ENCODE assay signal across 10 cellular contexts in the genomic region with DNA sequence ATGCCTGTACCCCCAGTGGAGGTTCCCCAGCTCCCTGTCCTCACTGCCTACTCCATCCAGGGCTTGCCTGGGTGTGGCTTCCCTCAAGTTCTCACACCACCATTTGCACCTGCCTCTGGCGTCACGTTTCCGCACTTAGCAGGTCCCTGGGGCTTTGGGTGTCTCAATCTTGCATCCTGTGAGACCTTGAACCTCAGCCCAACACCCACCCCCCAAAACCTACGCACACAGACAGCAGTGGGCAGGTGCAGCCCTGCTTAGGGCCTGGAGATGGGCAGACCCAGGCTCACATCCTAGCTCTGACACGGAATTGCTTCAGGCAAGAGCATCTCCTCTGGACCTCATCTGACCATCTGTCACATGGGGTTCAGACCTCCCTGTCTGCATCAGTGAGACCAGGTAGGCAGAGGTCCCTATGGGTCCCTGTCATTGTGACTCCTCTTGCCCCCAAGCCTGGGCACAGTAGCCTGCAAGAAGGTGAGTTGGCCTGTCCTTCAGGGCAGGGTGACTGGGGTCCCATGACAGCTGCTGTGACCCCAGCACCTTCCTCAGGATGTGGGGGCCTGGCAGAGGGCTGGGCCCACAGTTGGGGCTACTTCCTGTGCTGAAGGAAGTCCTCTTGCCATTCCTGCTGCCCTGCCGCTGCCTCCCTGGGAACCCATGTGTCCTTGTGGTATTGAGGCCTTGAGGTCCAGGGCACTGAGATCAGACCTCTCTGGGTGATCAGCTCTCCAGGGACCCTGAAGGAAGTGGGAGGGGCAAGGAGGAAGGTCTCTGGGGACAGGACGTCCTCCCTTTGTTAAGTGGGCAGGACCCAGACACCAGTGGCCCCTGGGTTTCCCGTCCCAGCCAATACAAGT. TPM values are rescaled to one million over a fixed set of nuclear protein-coding genes. Genes with fewer than 3 reads are reported as not detected.
A peak's percentile ranks its signal among the peaks of the same experiment; 100 is the strongest.
DNase-seq lines count a peak whose midpoint lies in the region; ATAC-seq and TF ChIP-seq lines count a peak whose summit lies in the region.
"Had no signal": no experiment of that assay in that cellular context is flagged by ENCODE, and none has a peak within 500 bp of the region (broad histone marks: within the 10 kb centered on the region; RNA-seq: fewer than 3 reads in every experiment).

No MANE protein-coding gene starts in this region.

- peaks cover 63% of the 10 kb centered on the region for H3K4me1 Mint-ChIP-seq in activated T-cell treated with anti-CD3 and anti-CD28 coated beads, Interleukin-2, amount 50 U/mL, for 24 hours (ENCODE audit: low read depth)

- H3K4me1 ChIP-seq in left lung (peaks cover 11 to 62% of the 10 kb centered on the region in 2 donors), thoracic aorta (ENCODE audit: control insufficient read depth in 1 of 2, low read depth in 2 of 2) (peaks cover 23 to 40% of the 10 kb centered on the region in 2 donors), tibial artery (peaks cover 0 to 39% (median 26%) of the 10 kb centered on the region in 4 donors)

- no peaks in the 10 kb centered on the region for H3K27me3 Mint-ChIP-seq in activated T-cell treated with anti-CD3 and anti-CD28 coated beads, Interleukin-2, amount 50 U/mL, for 24 hours

- peaks cover 87% of the 10 kb centered on the region for H3K36me3 Mint-ChIP-seq in activated T-cell treated with anti-CD3 and anti-CD28 coated beads, Interleukin-2, amount 50 U/mL, for 24 hours (ENCODE audit: low read depth)

- H3K9me3 Mint-ChIP-seq in activated T-cell treated with anti-CD3 and anti-CD28 coated beads, Interleukin-2, amount 50 U/mL, for 24 hours: no peaks in the 10 kb centered on the region

- H3K4me3 ChIP-seq in HL-60 (replicated peaks; ENCODE audit: insufficient read depth, low read length): peak overlapping the region; percentile 61
- H3K4me3 ChIP-seq in left lung: peak overlapping the region in 1 of 2 donors; percentile 74
- peak overlapping the region; percentile 56 for H3K4me3 ChIP-seq in thoracic aorta
- peak overlapping the region in 1 of 2 donors; percentile 26 for H3K4me3 ChIP-seq in tibial artery

- intact Hi-C loops in left lung (cut with DNase I): no loop called here
- intact Hi-C loops in tibial artery (cut with DNase I; ENCODE audit: low total_unique reads): no loop called here

- no peak for ATAC-seq in left lung
- ATAC-seq in thoracic aorta (ENCODE audit: insufficient number of reproducible peaks, low FRiP score, low read depth): no peak
- no peak for ATAC-seq in GM21360 (IDR thresholded peaks at IDR 0.05; ENCODE audit: unreplicated experiment)

- H3K4me3 Mint-ChIP-seq in activated T-cell treated with anti-CD3 and anti-CD28 coated beads, Interleukin-2, amount 50 U/mL, for 24 hours: peak overlapping the region; percentile 93

- H3K9me3 ChIP-seq in left lung: no peaks in the 10 kb centered on the region
- no peaks in the 10 kb centered on the region for H3K9me3 ChIP-seq in thoracic aorta
- H3K9me3 ChIP-seq in tibial artery: no peaks in the 10 kb centered on the region

- DNase-seq in NCI-H345 (lab: John Stamatoyannopoulos, UW) (peak; percentile 21), NCI-H345 treated with DMSO at 0.1 percent for 48 hours (lab: John Stamatoyannopoulos, UW; ENCODE audit: unreplicated experiment) (no peak), HL-60 (ENCODE audit: low read depth in 1 of 2, low spot score in 1 of 2) (peak; percentile 85 to 88), left lung (peak in 1 of 2 donors; percentile 84), thoracic aorta (ENCODE audit: low spot score) (no peak), tibial artery (no peak)
- DNase-seq in activated T-cell treated with anti-CD3 and anti-CD28 coated beads, Interleukin-2, amount 50 U/mL, for 24 hours: peak; percentile 62

- H3K27me3 ChIP-seq in HL-60 (ENCODE audit: insufficient read depth, poor library complexity, severe bottlenecking): no peaks in the 10 kb centered on the region
- H3K27me3 ChIP-seq in left lung: no peaks in the 10 kb centered on the region
- H3K27me3 ChIP-seq in thoracic aorta (replicated peaks; ENCODE audit: insufficient read depth): no peaks in the 10 kb centered on the region
- no peaks in the 10 kb centered on the region for H3K27me3 ChIP-seq in tibial artery

- H3K27ac Mint-ChIP-seq in activated T-cell treated with anti-CD3 and anti-CD28 coated beads, Interleukin-2, amount 50 U/mL, for 24 hours: peak overlapping the region; percentile 95

- peaks cover 0 to 56% of the 10 kb centered on the region in 2 donors for H3K36me3 ChIP-seq in left lung
- H3K36me3 ChIP-seq in thoracic aorta: peaks cover 32% of the 10 kb centered on the region
- peaks cover 18 to 45% (median 23%) of the 10 kb centered on the region in 3 donors for H3K36me3 ChIP-seq in tibial artery

- H3K27ac ChIP-seq in HL-60 (replicated peaks) (peak overlapping the region; percentile 99), left lung (peak overlapping the region; percentile 84 to 92), thoracic aorta (peak overlapping the region in 1 of 2 donors; percentile 74), tibial artery (peak overlapping the region in 1 of 2 donors; percentile 6)

- no peak for TF ChIP-seq CTCF in HL-60 (IDR thresholded peaks at IDR 0.05; ENCODE audit: insufficient read depth, low read length)
- no peak for TF ChIP-seq CTCF in left lung (IDR thresholded peaks at IDR 0.05)
- TF ChIP-seq CTCF in thoracic aorta (IDR thresholded peaks at IDR 0.05): no peak
- TF ChIP-seq CTCF in tibial artery (IDR thresholded peaks at IDR 0.05): no peak

RNA-seq across cellular contexts. Expression of gene SIPA1, which starts 2.0 kb away (rescaled TPM):
- total RNA-seq in left lung (100 to 1,000 TPM in 1 of 2 donors, 10 to 100 TPM in 1; 77.3 to 107 TPM), thoracic aorta (10 to 100 TPM; 47.9 to 69.8 TPM)

RNA-seq across cellular contexts. Expression of gene RELA, which starts 22.9 kb away (rescaled TPM):
- total RNA-seq in left lung (10 to 100 TPM; 56.5 to 67.9 TPM), thoracic aorta (10 to 100 TPM; 81.5 to 84.4 TPM)

RNA-seq across cellular contexts. Expression of gene PCNX3, which starts 24.3 kb away (rescaled TPM):
- total RNA-seq in left lung: 10 to 100 TPM; 36.7 to 44.5 TPM
- total RNA-seq in thoracic aorta: 10 to 100 TPM; 37.5 to 39.5 TPM

RNA-seq across cellular contexts. Expression of gene MAP3K11, which starts 25.8 kb away (rescaled TPM):
- total RNA-seq in left lung (100 to 1,000 TPM in 1 of 2 donors, 10 to 100 TPM in 1; 74.7 to 100 TPM), thoracic aorta (10 to 100 TPM; 48.3 to 62.8 TPM)

RNA-seq across cellular contexts. Expression of gene KCNK7, which starts 44.3 kb away (rescaled TPM):
- 1 to 10 TPM in 1 of 2 donors, not detected in 1; 2.0 TPM for total RNA-seq in left lung
- under 1 TPM in 1 of 2 donors, not detected in 1; 0.95 TPM for total RNA-seq in thoracic aorta
- total RNA-seq: kidney epithelial cell, SK-MEL-5 had no signal

Comparison
In these comparisons a context has a peak if more than half of its experiments do, and no peak if none do; other contexts are left out.
1. DNase-seq: peak in NCI-H345 (single experiment), HL-60 (2 of 2) and activated T-cell treated with anti-CD3 and anti-CD28 coated beads, Interleukin-2, amount 50 U/mL, for 24 hours (single experiment); none in NCI-H345 treated with DMSO at 0.1 percent for 48 hours (single experiment), thoracic aorta (single experiment) and tibial artery (0 of 2).